22 cellular contexts compared by ENCODE assay signal in the genomic region with DNA sequence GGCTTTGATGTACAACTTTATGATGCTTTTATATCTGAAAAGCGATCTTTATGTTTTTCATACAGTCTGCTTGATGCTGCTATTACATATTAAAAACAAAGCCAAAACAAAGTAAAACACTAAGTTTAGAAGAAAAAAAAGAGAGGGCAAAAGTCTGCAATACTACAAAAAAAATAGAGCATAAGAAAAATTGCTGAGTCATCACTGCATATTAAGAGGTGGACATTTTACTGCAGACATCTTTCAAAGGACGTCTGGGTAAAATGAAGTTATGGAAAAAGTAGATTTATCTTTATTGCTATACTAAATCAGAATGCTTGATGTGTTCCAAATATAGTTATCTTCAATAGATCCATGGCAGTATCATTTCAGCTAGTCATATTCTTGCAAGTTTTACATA.
A peak's percentile ranks its signal among the peaks of the same experiment; 100 is the strongest.
DNase-seq lines count a peak whose midpoint lies in the region; ATAC-seq and TF ChIP-seq lines count a peak whose summit lies in the region.
"Had no signal": no experiment of that assay in that cellular context is flagged by ENCODE, and none has a peak within 500 bp of the region (broad histone marks: within the 10 kb centered on the region; RNA-seq: fewer than 3 reads in every experiment).

No MANE protein-coding gene starts in this region.

- H3K27me3 ChIP-seq in HCT116 (ENCODE audit: insufficient read depth, low read length) = no peaks in the 10 kb centered on the region
- H3K27me3 ChIP-seq: heart left ventricle, ovary, upper lobe of right lung had no signal

- intact Hi-C loops in HCT116 (cut with micrococcal nuclease) = loop anchor here (5.0 kb wide), 1 partner anchor 461 kb away; no protein-coding TSS in a partner anchor
- intact Hi-C loops in activated CD4-positive, alpha-beta T cell treated with anti-CD3 and anti-CD28 coated beads for 36 hours (cut with DNase I, micrococcal nuclease) = no loop called here

- ATAC-seq in HCT116 = no peak
- no peak for ATAC-seq in activated CD4-positive, alpha-beta T cell treated with anti-CD3 and anti-CD28 coated beads for 36 hours
- ATAC-seq: activated CD8-positive, alpha-beta T cell treated with anti-CD3 and anti-CD28 coated beads, Interleukin-2, amount 10 ng/mL, durations not matched to agents 7 days and 5 days; activated naive CD8-positive, alpha-beta T cell treated with anti-CD3 and anti-CD28 coated beads, Interleukin-2, amount 50 U/mL, for 24 hours; mucosa of descending colon; natural killer cell treated with Interleukin-12 subunit alpha and Interleukin-12 subunit beta and Interleukin-15 and Interleukin-18, amount 100 ng/mL, for 72 hours had no signal

- peak overlapping the region; percentile 71 for H2AFZ ChIP-seq in HCT116 (ENCODE audit: low read depth, low read length, poor library complexity, severe bottlenecking)

- no peak overlapping the region for H3K9ac ChIP-seq in HCT116 (ENCODE audit: low read length)

- H3K4me1 ChIP-seq in HCT116 (ENCODE audit: control insufficient read depth in 1 of 2, insufficient read depth in 2 of 2, low read length in 2 of 2) = peaks cover 8 to 13% of the 10 kb centered on the region in 2 experiments; a peak in 2 of 4 replicates
- H3K4me1 ChIP-seq: lower lobe of right lung, upper lobe of right lung had no signal

- no peaks in the 10 kb centered on the region for H3K36me3 ChIP-seq in HCT116 (ENCODE audit: control insufficient read depth in 1 of 2, insufficient read depth in 2 of 2, low read length in 2 of 2)
- H3K36me3 ChIP-seq: heart left ventricle, lower lobe of right lung, ovary, upper lobe of right lung had no signal

- H3K79me2 ChIP-seq in HCT116 (ENCODE audit: insufficient read depth, low read length) = no peaks in the 10 kb centered on the region

- TF ChIP-seq RAD21 in HCT116 (IDR thresholded peaks at IDR 0.05; ENCODE audit: low read depth) = no peak

- peaks cover 18% of the 10 kb centered on the region for H3K36me3 Mint-ChIP-seq in nephron (ENCODE audit: low read depth)
- no peaks in the 10 kb centered on the region for H3K36me3 Mint-ChIP-seq in activated CD4-positive, alpha-beta T cell treated with anti-CD3 and anti-CD28 coated beads for 36 hours (ENCODE audit: low read depth)
- H3K36me3 Mint-ChIP-seq: CD4-positive, CD25-positive, alpha-beta regulatory T cell; natural killer cell treated with Interleukin-12 subunit alpha and Interleukin-12 subunit beta and Interleukin-15 and Interleukin-18, amount 100 ng/mL, for 72 hours had no signal

- no peaks in the 10 kb centered on the region for H3K9me3 ChIP-seq in HCT116 (ENCODE audit: control insufficient read depth in 1 of 2, insufficient read depth in 1 of 2, low read depth in 1 of 2, low read length in 2 of 2)
- H3K9me3 ChIP-seq: heart left ventricle, lower lobe of right lung, mucosa of descending colon, ovary, upper lobe of right lung had no signal

- H3K4me3 Mint-ChIP-seq in nephron = no peak overlapping the region
- H3K4me3 Mint-ChIP-seq in activated CD4-positive, alpha-beta T cell treated with anti-CD3 and anti-CD28 coated beads for 36 hours = no peak overlapping the region
- H3K4me3 Mint-ChIP-seq: activated CD8-positive, alpha-beta T cell treated with anti-CD3 and anti-CD28 coated beads, Interleukin-2, amount 10 ng/mL, durations not matched to agents 7 days and 5 days; activated naive CD8-positive, alpha-beta T cell treated with anti-CD3 and anti-CD28 coated beads, Interleukin-2, amount 50 U/mL, for 24 hours; CD4-positive, CD25-positive, alpha-beta regulatory T cell; natural killer cell treated with Interleukin-12 subunit alpha and Interleukin-12 subunit beta and Interleukin-15 and Interleukin-18, amount 100 ng/mL, for 72 hours had no signal

- no peaks in the 10 kb centered on the region for H4K20me1 ChIP-seq in HCT116 (ENCODE audit: insufficient read depth)

- CTCF ChIA-PET in HCT116 (lab: Charles Lee) = interaction anchor here (1.2 to 2.2 kb wide), 3 partner anchors 10 to 461 kb away, joined by 3 to 16 read pairs (median 4); no protein-coding TSS in a partner anchor
- CTCF ChIA-PET in activated CD4-positive, alpha-beta T cell treated with anti-CD3 and anti-CD28 coated beads for 36 hours (lab: Charles Lee) = interaction anchor here (1.6 kb wide), 1 partner anchor 8 kb away, joined by 6 read pairs; no protein-coding TSS in a partner anchor

- H3K9me3 Mint-ChIP-seq in nephron = peaks cover 4% of the 10 kb centered on the region
- H3K9me3 Mint-ChIP-seq in activated CD4-positive, alpha-beta T cell treated with anti-CD3 and anti-CD28 coated beads for 36 hours (ENCODE audit: low read depth) = no peaks in the 10 kb centered on the region
- H3K9me3 Mint-ChIP-seq: activated naive CD8-positive, alpha-beta T cell treated with anti-CD3 and anti-CD28 coated beads, Interleukin-2, amount 50 U/mL, for 24 hours had no signal

- TF ChIP-seq CTCF in HCT116 (IDR thresholded peaks at IDR 0.05 in 2 of 3, conservative IDR thresholded peaks at IDR 0.05 in 1 of 3; ENCODE audit: borderline replicate concordance in 1 of 3, insufficient read depth in 1 of 3, low read depth in 2 of 3, low read length in 2 of 3) (no peak), choroid plexus epithelial cell (conservative IDR thresholded peaks at IDR 0.05; ENCODE audit: low read depth, low read length) (no peak), nephron (IDR thresholded peaks at IDR 0.05; ENCODE audit: unreplicated experiment in 3 of 3) (no peak)

- H3K9me2 ChIP-seq in HCT116 (ENCODE audit: insufficient read depth) = no peaks in the 10 kb centered on the region

- no peaks in the 10 kb centered on the region for H3K27me3 Mint-ChIP-seq in nephron (ENCODE audit: low read depth)
- peaks cover 2% of the 10 kb centered on the region for H3K27me3 Mint-ChIP-seq in activated CD4-positive, alpha-beta T cell treated with anti-CD3 and anti-CD28 coated beads for 36 hours
- H3K27me3 Mint-ChIP-seq: natural killer cell treated with Interleukin-12 subunit alpha and Interleukin-12 subunit beta and Interleukin-15 and Interleukin-18, amount 100 ng/mL, for 72 hours had no signal

- POLR2A ChIA-PET in HCT116 (lab: Charles Lee) = interaction anchor here (0.7 kb wide), 1 partner anchor 21 kb away, joined by 3 read pairs; no protein-coding TSS in a partner anchor
- POLR2A ChIA-PET in activated CD4-positive, alpha-beta T cell treated with anti-CD3 and anti-CD28 coated beads for 36 hours (lab: Charles Lee) = no interaction called here

- H3K27ac ChIP-seq in HCT116 (ENCODE audit: low read depth, low read length) = no peak overlapping the region
- H3K27ac ChIP-seq: heart left ventricle, lower lobe of right lung, ovary, RWPE1, upper lobe of right lung had no signal

- no peak overlapping the region for H3K4me3 ChIP-seq in HCT116 (replicated peaks in 1 of 2; ENCODE audit: low read depth in 1 of 2, low read length in 2 of 2)
- no peak overlapping the region for H3K4me3 ChIP-seq in choroid plexus epithelial cell (ENCODE audit: low read depth, low read length)
- H3K4me3 ChIP-seq: heart left ventricle, lower lobe of right lung, mucosa of descending colon, ovary, upper lobe of right lung had no signal

- no peak for TF ChIP-seq POLR2A in HCT116 (IDR thresholded peaks at IDR 0.05; ENCODE audit: borderline replicate concordance, extremely low read depth, insufficient read depth, insufficient read length)

- H3K4me2 ChIP-seq in HCT116 (ENCODE audit: low read length) = no peak overlapping the region

- no TSS peak for BruUV-seq in HCT116 (replicated peaks; lab: Mats Ljungman, UMichigan)

- H3K4me1 Mint-ChIP-seq in nephron = peaks cover 33% of the 10 kb centered on the region
- H3K4me1 Mint-ChIP-seq in activated CD4-positive, alpha-beta T cell treated with anti-CD3 and anti-CD28 coated beads for 36 hours = no peaks in the 10 kb centered on the region
- H3K4me1 Mint-ChIP-seq: activated naive CD8-positive, alpha-beta T cell treated with anti-CD3 and anti-CD28 coated beads, Interleukin-2, amount 50 U/mL, for 24 hours; CD4-positive, CD25-positive, alpha-beta regulatory T cell had no signal

- DNase-seq in HCT116 (ENCODE audit: low read depth, low spot score) (no peak), OCI-M1 (lab: John Stamatoyannopoulos, UW) (peak; percentile 72), choroid plexus epithelial cell (ENCODE audit: low read depth) (peak; percentile 41), NCI-H510A (lab: John Stamatoyannopoulos, UW) (no peak)
- no peak for DNase-seq in activated CD4-positive, alpha-beta T cell treated with anti-CD3 and anti-CD28 coated beads for 36 hours
- DNase-seq in activated naive CD4-positive, alpha-beta T cell (lab: John Stamatoyannopoulos, UW) = no peak
- DNase-seq: activated CD8-positive, alpha-beta T cell treated with anti-CD3 and anti-CD28 coated beads, Interleukin-2, amount 10 ng/mL, durations not matched to agents 7 days and 5 days; activated gamma-delta T cell; activated naive CD8-positive, alpha-beta T cell treated with anti-CD3 and anti-CD28 coated beads, Interleukin-2, amount 50 U/mL, for 24 hours; CD4-positive, CD25-positive, alpha-beta regulatory T cell; heart left ventricle; lower lobe of right lung; NCI-H187; right cardiac atrium; stimulated activated CD4-positive, alpha-beta T cell treated with anti-CD3 and anti-CD28 coated beads, Interleukin-2, amount 100 ng/mL, for 48 hours; T-helper 2 cell; upper lobe of right lung had no signal

- RAD21 ChIA-PET in HCT116 (lab: Charles Lee; ENCODE audit: low non-redundant PET in 1 of 2, low total read pairs in 2 of 2, uncharacterized antibody in 2 of 2, unreplicated experiment in 2 of 2) = no interaction called here

- H3K27ac Mint-ChIP-seq in nephron = peak overlapping the region; percentile 65 to 86 (median 81)
- H3K27ac Mint-ChIP-seq in activated CD4-positive, alpha-beta T cell treated with anti-CD3 and anti-CD28 coated beads for 36 hours = no peak overlapping the region
- H3K27ac Mint-ChIP-seq: activated CD8-positive, alpha-beta T cell treated with anti-CD3 and anti-CD28 coated beads, Interleukin-2, amount 10 ng/mL, durations not matched to agents 7 days and 5 days; activated naive CD8-positive, alpha-beta T cell treated with anti-CD3 and anti-CD28 coated beads, Interleukin-2, amount 50 U/mL, for 24 hours; CD4-positive, CD25-positive, alpha-beta regulatory T cell; natural killer cell treated with Interleukin-12 subunit alpha and Interleukin-12 subunit beta and Interleukin-15 and Interleukin-18, amount 100 ng/mL, for 72 hours had no signal

TF ChIP-seq in HCT116, 20 proteins besides CTCF, POLR2A, EP300 and RAD21 (continues in another document):
- TF ChIP-seq YY1 (IDR thresholded peaks at IDR 0.05; ENCODE audit: extremely low read depth, insufficient replicate concordance, low read depth, low read length) = no peak

Comparison
In these comparisons a context has a peak if more than half of its experiments do, and no peak if none do; other contexts are left out.
1. DNase-seq: peak in OCI-M1 (single experiment) and choroid plexus epithelial cell (single experiment); none in HCT116 (single experiment), activated CD4-positive, alpha-beta T cell treated with anti-CD3 and anti-CD28 coated beads for 36 hours (single experiment), NCI-H510A (single experiment) and activated naive CD4-positive, alpha-beta T cell (0 of 4).